In genomic region chr2:20576598-20577115, GRCh38 we compare ENCODE assay signal across 9 cellular contexts.
DNase-seq lines count a peak whose midpoint lies in the region; ATAC-seq, FAIRE-seq and TF ChIP-seq lines count a peak whose summit lies in the region.
"Had no signal": no experiment of that assay in that cellular context is flagged by ENCODE, and none has a peak within 500 bp of the region (broad histone marks: within the 10 kb centered on the region; RNA-seq: fewer than 3 reads in every experiment).

No MANE protein-coding gene starts in this region.

- FAIRE-seq in urothelium cell line (lab: Jason Lieb, UNC) (no peak), H54 (lab: Jason Lieb, UNC) (no peak)
- FAIRE-seq: G401.6 had no signal

- H3K4me1 Mint-ChIP-seq in CD14-positive monocyte: peaks cover 11% of the 10 kb centered on the region
- peaks cover 26% of the 10 kb centered on the region for H3K4me1 Mint-ChIP-seq in activated T-helper 17 cell treated with anti-CD3 and anti-CD28 coated beads, Interleukin-2, amount 50 U/mL, for 72 hours
- H3K4me1 Mint-ChIP-seq in stimulated activated effector memory CD8-positive, alpha-beta T cell treated with anti-CD3 and anti-CD28 coated beads, Interleukin-12 subunit alpha, Interleukin-12 subunit beta, amount 100 ng/mL, for 72 hours: peaks cover 66% of the 10 kb centered on the region

- intact Hi-C loops in CD14-positive monocyte (cut with micrococcal nuclease): no loop called here

- peak overlapping the region in 5 of 7 donors; percentile 18 to 58 (median 43) for H3K27ac Mint-ChIP-seq in CD14-positive monocyte
- peak overlapping the region; percentile 94 for H3K27ac Mint-ChIP-seq in activated T-helper 17 cell treated with anti-CD3 and anti-CD28 coated beads, Interleukin-2, amount 50 U/mL, for 72 hours
- peak overlapping the region; percentile 99 for H3K27ac Mint-ChIP-seq in stimulated activated effector memory CD8-positive, alpha-beta T cell treated with anti-CD3 and anti-CD28 coated beads, Interleukin-12 subunit alpha, Interleukin-12 subunit beta, amount 100 ng/mL, for 72 hours

- ATAC-seq in GM19372 (IDR thresholded peaks at IDR 0.05; ENCODE audit: low read depth, unreplicated experiment) (peak; percentile 66), HG03378 (IDR thresholded peaks at IDR 0.05; ENCODE audit: unreplicated experiment) (peak; percentile 86)
- peak; percentile 90 for ATAC-seq in activated T-helper 17 cell treated with anti-CD3 and anti-CD28 coated beads, Interleukin-2, amount 50 U/mL, for 72 hours (replicated peaks)
- peak; percentile 90 for ATAC-seq in stimulated activated effector memory CD8-positive, alpha-beta T cell treated with anti-CD3 and anti-CD28 coated beads, Interleukin-12 subunit alpha, Interleukin-12 subunit beta, amount 100 ng/mL, for 72 hours

- no peak for TF ChIP-seq POLR2A in H54 (IDR thresholded peaks at IDR 0.05; ENCODE audit: low read depth, low read length)

- peaks cover 0 to 9% (median 4%) of the 10 kb centered on the region in 7 donors for H3K9me3 Mint-ChIP-seq in CD14-positive monocyte
- H3K9me3 Mint-ChIP-seq in activated T-helper 17 cell treated with anti-CD3 and anti-CD28 coated beads, Interleukin-2, amount 50 U/mL, for 72 hours: no peaks in the 10 kb centered on the region
- H3K9me3 Mint-ChIP-seq in stimulated activated effector memory CD8-positive, alpha-beta T cell treated with anti-CD3 and anti-CD28 coated beads, Interleukin-12 subunit alpha, Interleukin-12 subunit beta, amount 100 ng/mL, for 72 hours: peaks cover 2% of the 10 kb centered on the region

- DNase-seq in CD14-positive monocyte (ENCODE audit: low spot score) (no peak), urothelium cell line (ENCODE audit: low spot score) (no peak), NCI-H82 (lab: John Stamatoyannopoulos, UW) (no peak), H54 (ENCODE audit: insufficient read length, low spot score) (no peak)
- peak; percentile 21 to 76 for DNase-seq in stimulated activated effector memory CD8-positive, alpha-beta T cell treated with anti-CD3 and anti-CD28 coated beads, Interleukin-12 subunit alpha, Interleukin-12 subunit beta, amount 100 ng/mL, for 72 hours (ENCODE audit: low spot score in 2 of 2)

- peak overlapping the region; percentile 15 to 20 for H3K4me3 Mint-ChIP-seq in CD14-positive monocyte
- peak overlapping the region; percentile 71 for H3K4me3 Mint-ChIP-seq in activated T-helper 17 cell treated with anti-CD3 and anti-CD28 coated beads, Interleukin-2, amount 50 U/mL, for 72 hours
- peak overlapping the region; percentile 66 for H3K4me3 Mint-ChIP-seq in stimulated activated effector memory CD8-positive, alpha-beta T cell treated with anti-CD3 and anti-CD28 coated beads, Interleukin-12 subunit alpha, Interleukin-12 subunit beta, amount 100 ng/mL, for 72 hours

- no peaks in the 10 kb centered on the region for H3K36me3 Mint-ChIP-seq in CD14-positive monocyte
- no peaks in the 10 kb centered on the region for H3K36me3 Mint-ChIP-seq in activated T-helper 17 cell treated with anti-CD3 and anti-CD28 coated beads, Interleukin-2, amount 50 U/mL, for 72 hours (ENCODE audit: low read depth)
- H3K36me3 Mint-ChIP-seq in stimulated activated effector memory CD8-positive, alpha-beta T cell treated with anti-CD3 and anti-CD28 coated beads, Interleukin-12 subunit alpha, Interleukin-12 subunit beta, amount 100 ng/mL, for 72 hours: peaks cover 10% of the 10 kb centered on the region

- H3K27me3 Mint-ChIP-seq in CD14-positive monocyte (ENCODE audit: low read depth in 3 of 3): no peaks in the 10 kb centered on the region
- no peaks in the 10 kb centered on the region for H3K27me3 Mint-ChIP-seq in activated T-helper 17 cell treated with anti-CD3 and anti-CD28 coated beads, Interleukin-2, amount 50 U/mL, for 72 hours

- no peak for TF ChIP-seq CTCF in CD14-positive monocyte (IDR thresholded peaks at IDR 0.05)

Comparison
In these comparisons a context has a peak if more than half of its experiments do, and no peak if none do; other contexts are left out.
1. DNase-seq: peak in stimulated activated effector memory CD8-positive, alpha-beta T cell treated with anti-CD3 and anti-CD28 coated beads, Interleukin-12 subunit alpha, Interleukin-12 subunit beta, amount 100 ng/mL, for 72 hours (2 of 2); none in CD14-positive monocyte (single experiment), urothelium cell line (single experiment), NCI-H82 (single experiment) and H54 (single experiment).
2. H3K27ac Mint-ChIP-seq: peak in every context shown above with its lines; median percentile 99 in stimulated activated effector memory CD8-positive, alpha-beta T cell treated with anti-CD3 and anti-CD28 coated beads, Interleukin-12 subunit alpha, Interleukin-12 subunit beta, amount 100 ng/mL, for 72 hours; 94 in activated T-helper 17 cell treated with anti-CD3 and anti-CD28 coated beads, Interleukin-2, amount 50 U/mL, for 72 hours; 43 in CD14-positive monocyte.
3. H3K4me3 Mint-ChIP-seq: peak in every context shown above with its lines; median percentile 71 in activated T-helper 17 cell treated with anti-CD3 and anti-CD28 coated beads, Interleukin-2, amount 50 U/mL, for 72 hours; 66 in stimulated activated effector memory CD8-positive, alpha-beta T cell treated with anti-CD3 and anti-CD28 coated beads, Interleukin-12 subunit alpha, Interleukin-12 subunit beta, amount 100 ng/mL, for 72 hours; 18 in CD14-positive monocyte.
4. Peak in every context shown above with its lines, with median percentiles within 50 percentile points of each other: ATAC-seq.